28 cellular contexts compared by ENCODE assay signal in genomic region chr1:38778051-38778450, GRCh38.
"Had no signal": no experiment of that assay in that cellular context is flagged by ENCODE, and none has a peak within 500 bp of the region (broad histone marks: within the 10 kb centered on the region; RNA-seq: fewer than 3 reads in every experiment).

No MANE protein-coding gene starts in this region.

- H2AFZ ChIP-seq: neural progenitor cell, parathyroid adenoma had no signal

- H3K27ac ChIP-seq: left lung, lower lobe of right lung, neural progenitor cell, neutrophil, parathyroid adenoma, psoas muscle, right lobe of liver, tibial nerve, vagina had no signal

- ATAC-seq: left colon; left lung; lower lobe of right lung; natural killer cell; psoas muscle; right lobe of liver; stimulated activated memory B cell treated with anti-CD40 and anti-IgM and Interleukin-4, amounts not matched to agents 10 μg/mL and 1 μg/mL and 100 μg/mL, for 72 hours; stimulated activated naive CD8-positive, alpha-beta T cell treated with anti-CD3 and anti-CD28 coated beads, Interleukin-15, amount 100 ng/mL, for 72 hours had no signal

- H3K4me3 ChIP-seq: left lung, lower lobe of right lung, neural progenitor cell, psoas muscle, right lobe of liver, smooth muscle cell, tibial nerve, vagina had no signal

- H3K9me3 ChIP-seq: left lung, lower lobe of right lung, neutrophil, psoas muscle, right lobe of liver, tibial nerve, vagina had no signal

- H3K79me2 ChIP-seq: parathyroid adenoma had no signal

- H3K4me1 ChIP-seq: left lung, lower lobe of right lung, neural progenitor cell, parathyroid adenoma, psoas muscle, right lobe of liver, tibial nerve, vagina had no signal

- FAIRE-seq: islet of Langerhans, kidney had no signal

- H3K27me3 ChIP-seq: neural progenitor cell, right lobe of liver, vagina had no signal

- H3K36me3 ChIP-seq: left lung, lower lobe of right lung, neural progenitor cell, neutrophil, right lobe of liver, tibial nerve, vagina had no signal

- H3K4me2 ChIP-seq: neural progenitor cell, smooth muscle cell had no signal

- H3K9ac ChIP-seq: neural progenitor cell, parathyroid adenoma had no signal

- DNase-seq: hippocampal formation; immature natural killer cell; kidney; left colon; left lung; lower lobe of right lung; mammary epithelial cell; mesenchymal stem cell; natural killer cell; nephron progenitor cell; occipital lobe; psoas muscle; right lobe of liver; stimulated activated CD4-positive, alpha-beta T cell treated with anti-CD3 and anti-CD28 coated beads, Interleukin-1b, Interleukin-23, amount 100 ng/mL, for 48 hours; stimulated activated CD4-positive, alpha-beta T cell treated with anti-CD3 and anti-CD28 coated beads, Interleukin-2, amount 100 ng/mL, for 48 hours; stimulated activated CD4-positive, alpha-beta T cell treated with anti-CD3 and anti-CD28 coated beads, Interleukin-4, amount 100 ng/mL, for 4 hours; stimulated activated CD8-positive, alpha-beta memory T cell treated with anti-CD3 and anti-CD28 coated beads, Interleukin-4, amount 100 ng/mL, for 48 hours; stimulated activated naive CD4-positive, alpha-beta T cell treated with Interleukin-2 at 50 U/mL for 16 hours; stimulated activated naive CD8-positive, alpha-beta T cell treated with anti-CD3 and anti-CD28 coated beads, Interleukin-15, amount 100 ng/mL, for 72 hours; substantia nigra had no signal
